ENCODE assay signal across 30 cellular contexts in the genomic region with DNA sequence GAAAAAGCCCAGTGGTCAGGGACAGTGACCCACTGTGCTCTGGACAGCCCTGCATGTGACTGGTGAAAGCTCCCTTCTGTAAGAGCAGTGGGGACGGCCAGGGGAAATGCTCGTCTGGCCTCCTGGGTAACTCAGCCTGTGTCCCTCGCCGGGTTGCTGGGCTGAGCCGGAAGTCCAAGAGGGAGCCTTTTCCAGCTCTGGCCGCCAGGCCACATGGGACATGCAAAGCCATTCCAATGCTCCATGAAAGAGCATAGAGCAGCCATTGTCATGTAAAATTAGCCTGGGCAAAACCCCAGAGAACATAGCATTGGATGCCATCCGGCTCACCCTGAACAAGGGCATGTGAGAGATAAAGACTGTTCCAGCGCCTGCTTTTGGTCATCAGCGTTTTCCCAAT.
DNase-seq lines count a peak whose midpoint lies in the region; ATAC-seq, FAIRE-seq and TF ChIP-seq lines count a peak whose summit lies in the region.
"Had no signal": no experiment of that assay in that cellular context is flagged by ENCODE, and none has a peak within 500 bp of the region (broad histone marks: within the 10 kb centered on the region; RNA-seq: fewer than 3 reads in every experiment).

No MANE protein-coding gene starts in this region.

- peaks cover 6% of the 10 kb centered on the region for H3K4me1 Mint-ChIP-seq in activated naive CD4-positive, alpha-beta T cell treated with anti-CD3 and anti-CD28 coated beads, Interleukin-2, amount 10 ng/mL, durations not matched to agents 7 days and 5 days
- H3K4me1 Mint-ChIP-seq in T-helper 17 cell = no peaks in the 10 kb centered on the region

- no peak overlapping the region for H3K27ac ChIP-seq in K562 (ENCODE audit: extremely low read depth, low read depth, low read length)
- peak overlapping the region; percentile 48 to 81 (median 57) for H3K27ac ChIP-seq in heart left ventricle
- peak overlapping the region; percentile 17 for H3K27ac ChIP-seq in layer of hippocampus (ENCODE audit: low read depth, low read length)
- H3K27ac ChIP-seq in substantia nigra (ENCODE audit: low read depth, low read length, poor library complexity, severe bottlenecking) = peak overlapping the region; percentile 63
- H3K27ac ChIP-seq: BLaER1, Peyer's patch, psoas muscle, upper lobe of right lung had no signal

- H3K9ac ChIP-seq in K562 (ENCODE audit: insufficient read depth in 1 of 2, low read depth in 2 of 2, low read length in 2 of 2) = no peak overlapping the region
- H3K9ac ChIP-seq: BLaER1 had no signal

- H3K27ac Mint-ChIP-seq in activated naive CD4-positive, alpha-beta T cell treated with anti-CD3 and anti-CD28 coated beads, Interleukin-2, amount 10 ng/mL, durations not matched to agents 7 days and 5 days = no peak overlapping the region
- H3K27ac Mint-ChIP-seq in T-helper 17 cell = no peak overlapping the region
- H3K27ac Mint-ChIP-seq: activated naive CD4-positive, alpha-beta T cell treated with anti-CD3 and anti-CD28 coated beads, Interleukin-2, amount 50 U/mL, for 72 hours; stimulated activated memory B cell treated with anti-CD40 and anti-IgM and Interleukin-4, amounts not matched to agents 10 μg/mL and 1 μg/mL and 100 μg/mL, for 72 hours had no signal

- no peak overlapping the region for H3K4me3 Mint-ChIP-seq in activated naive CD4-positive, alpha-beta T cell treated with anti-CD3 and anti-CD28 coated beads, Interleukin-2, amount 10 ng/mL, durations not matched to agents 7 days and 5 days
- H3K4me3 Mint-ChIP-seq in T-helper 17 cell = no peak overlapping the region
- H3K4me3 Mint-ChIP-seq: stimulated activated memory B cell treated with anti-CD40 and anti-IgM and Interleukin-4, amounts not matched to agents 10 μg/mL and 1 μg/mL and 100 μg/mL, for 72 hours had no signal

- H3K36me3 Mint-ChIP-seq in activated naive CD4-positive, alpha-beta T cell treated with anti-CD3 and anti-CD28 coated beads, Interleukin-2, amount 10 ng/mL, durations not matched to agents 7 days and 5 days = no peaks in the 10 kb centered on the region
- H3K36me3 Mint-ChIP-seq in T-helper 17 cell (ENCODE audit: low read depth) = no peaks in the 10 kb centered on the region
- H3K36me3 Mint-ChIP-seq: stimulated activated memory B cell treated with anti-CD40 and anti-IgM and Interleukin-4, amounts not matched to agents 10 μg/mL and 1 μg/mL and 100 μg/mL, for 72 hours had no signal

- H3K27me3 ChIP-seq in K562 (ENCODE audit: control insufficient read depth in 2 of 2, insufficient read depth in 2 of 2, low read length in 2 of 2) (no peaks in the 10 kb centered on the region; a peak in 2 of 5 replicates), heart left ventricle (no peaks in the 10 kb centered on the region), layer of hippocampus (ENCODE audit: control insufficient read depth, insufficient read depth, low read length) (no peaks in the 10 kb centered on the region)
- H3K27me3 ChIP-seq: BLaER1, Peyer's patch, upper lobe of right lung had no signal

- 0 out of 2 replicates have a peak overlapping the region, but pooled peaks have one; percentile 9 for H2AFZ ChIP-seq in K562 (ENCODE audit: low read depth, low read length)

- peaks cover 62% of the 10 kb centered on the region for H3K27me3 Mint-ChIP-seq in activated naive CD4-positive, alpha-beta T cell treated with anti-CD3 and anti-CD28 coated beads, Interleukin-2, amount 10 ng/mL, durations not matched to agents 7 days and 5 days
- no peaks in the 10 kb centered on the region for H3K27me3 Mint-ChIP-seq in T-helper 17 cell

- H3K4me3 ChIP-seq in K562 = no peak overlapping the region
- no peak overlapping the region for H3K4me3 ChIP-seq in heart left ventricle
- H3K4me3 ChIP-seq: BLaER1, Peyer's patch, psoas muscle, upper lobe of right lung had no signal

- CTCF ChIA-PET in K562 (lab: Yijun Ruan, JAX; ENCODE audit: low intra/inter-chr PET ratio) = no interaction called here
- CTCF ChIA-PET in activated naive CD4-positive, alpha-beta T cell treated with anti-CD3 and anti-CD28 coated beads, Interleukin-2, amount 10 ng/mL, durations not matched to agents 7 days and 5 days (lab: Charles Lee) = interaction anchor here (1.2 kb wide), 1 partner anchor 10 kb away, joined by 3 read pairs; no protein-coding TSS in a partner anchor

- no peak for TF ChIP-seq EP300 in K562 (IDR thresholded peaks at IDR 0.05; ENCODE audit: low read length)

- WGBS in K562 (ENCODE audit: insufficient coverage, low coverage, missing lambda C conversion rate) = 18% methylated on average over 7 of the region's 9 CpGs
- WGBS in heart left ventricle, 4 donors = 47 to 59% (median 53%) methylated on average over 4 to 9 of the region's 9 CpGs

- no peak for TF ChIP-seq POLR2A in K562 (conservative IDR thresholded peaks at IDR 0.05)
- no peak for TF ChIP-seq POLR2A in heart left ventricle (IDR thresholded peaks at IDR 0.05)

- H3K9me1 ChIP-seq in K562 (ENCODE audit: control insufficient read depth, insufficient read depth, low read length) = no peaks in the 10 kb centered on the region

- H3K36me3 ChIP-seq in K562 (ENCODE audit: control insufficient read depth, insufficient read depth, low read length) = no peaks in the 10 kb centered on the region
- H3K36me3 ChIP-seq in heart left ventricle = no peaks in the 10 kb centered on the region
- H3K36me3 ChIP-seq: BLaER1, Peyer's patch, upper lobe of right lung had no signal

- no peaks in the 10 kb centered on the region for H3K9me3 Mint-ChIP-seq in activated naive CD4-positive, alpha-beta T cell treated with anti-CD3 and anti-CD28 coated beads, Interleukin-2, amount 10 ng/mL, durations not matched to agents 7 days and 5 days
- H3K9me3 Mint-ChIP-seq: activated naive CD4-positive, alpha-beta T cell treated with anti-CD3 and anti-CD28 coated beads, Interleukin-2, amount 50 U/mL, for 72 hours; stimulated activated memory B cell treated with anti-CD40 and anti-IgM and Interleukin-4, amounts not matched to agents 10 μg/mL and 1 μg/mL and 100 μg/mL, for 72 hours had no signal

- H3K4me2 ChIP-seq in K562 (ENCODE audit: insufficient read depth, low read length) = no peak overlapping the region
- H3K4me2 ChIP-seq: BLaER1 had no signal

- ATAC-seq in K562 (no peak; the same call in 2 of the 3 replicates), heart left ventricle (peak; percentile 74 to 89 (median 82)), GM19035 (IDR thresholded peaks at IDR 0.05; ENCODE audit: unreplicated experiment) (no peak), T-helper 17 cell (no peak), HG03108 (IDR thresholded peaks at IDR 0.05; ENCODE audit: unreplicated experiment) (no peak)
- ATAC-seq: activated naive CD4-positive, alpha-beta T cell treated with anti-CD3 and anti-CD28 coated beads, Interleukin-2, amount 50 U/mL, for 72 hours; psoas muscle; stimulated activated memory B cell treated with anti-CD40 and anti-IgM and Interleukin-4, amounts not matched to agents 10 μg/mL and 1 μg/mL and 100 μg/mL, for 72 hours; upper lobe of right lung had no signal

- TF ChIP-seq RAD21 in K562 (CRISPR knock-in tag; conservative IDR thresholded peaks at IDR 0.05 in 1 of 2, IDR thresholded peaks at IDR 0.05 in 1 of 2) = no peak

- no peaks in the 10 kb centered on the region for H4K20me1 ChIP-seq in K562 (replicated peaks; ENCODE audit: control insufficient read depth, insufficient read depth, low read length)
- H4K20me1 ChIP-seq: BLaER1 had no signal

- FAIRE-seq in K562 (lab: Jason Lieb, UNC) = no peak
- FAIRE-seq: GM12891 had no signal

- H3K4me1 ChIP-seq in K562 (replicated peaks in 1 of 2; ENCODE audit: control insufficient read depth in 2 of 2, insufficient read depth in 2 of 2, low read length in 2 of 2) (no peaks in the 10 kb centered on the region), heart left ventricle (peaks cover 0 to 20% (median 9%) of the 10 kb centered on the region in 12 donors)
- H3K4me1 ChIP-seq: Peyer's patch, psoas muscle had no signal

- no peaks in the 10 kb centered on the region for H3K79me2 ChIP-seq in K562 (ENCODE audit: control insufficient read depth, insufficient read depth, low read length)

- H3K9me3 ChIP-seq in K562 (replicated peaks; ENCODE audit: control insufficient read depth, insufficient read depth, low read depth, low read length) = no peaks in the 10 kb centered on the region
- H3K9me3 ChIP-seq in heart left ventricle = no peaks in the 10 kb centered on the region
- no peaks in the 10 kb centered on the region for H3K9me3 ChIP-seq in T-helper 17 cell (ENCODE audit: control insufficient read depth, low read length, poor library complexity, severe bottlenecking)
- H3K9me3 ChIP-seq: BLaER1, Peyer's patch, psoas muscle, upper lobe of right lung had no signal

- intact Hi-C loops in K562 (cut with micrococcal nuclease) (no loop called here), heart left ventricle (cut with DNase I) (no loop called here)

- BruUV-seq in K562 (replicated peaks; lab: Mats Ljungman, UMichigan) = no TSS peak

- in situ Hi-C loops in K562 (cut with MboI) = no loop called here

- DNase-seq in K562 (ENCODE audit: extremely low read depth in 1 of 4, low spot score in 3 of 4) = no peak
- DNase-seq in heart left ventricle = peak in 4 of 5 donors; percentile 36 to 72 (median 64)
- peak in 45 of 49 donors; percentile 6 to 79 (median 55) for DNase-seq in substantia nigra (lab: John Stamatoyannopoulos, UW)
- no peak for DNase-seq in activated naive CD4-positive, alpha-beta T cell treated with anti-CD3 and anti-CD28 coated beads, Interleukin-2, amount 10 ng/mL, durations not matched to agents 7 days and 5 days
- no peak for DNase-seq in T-helper 17 cell
- DNase-seq: activated CD4-positive, alpha-beta T cell treated with anti-CD3 and anti-CD28 coated beads for 48 hours; activated CD8-positive, alpha-beta memory T cell treated with anti-CD3 and anti-CD28 coated beads for 24 hours; aorta; cortex of kidney; DMS153; erythroblast; glutamatergic neuron; H7; Kasumi-1; mesenchymal stem cell; NCI-H1417; NCI-H2081 treated with DMSO at 0.1 percent for 48 hours; NCI-H345; Peyer's patch; psoas muscle; SIG-M5; T1000; upper lobe of right lung had no signal

- TF ChIP-seq CTCF in K562 (IDR thresholded peaks at IDR 0.05 in 2 of 3, conservative IDR thresholded peaks at IDR 0.05 in 1 of 3; ENCODE audit: insufficient read depth in 2 of 3, low read depth in 1 of 3, low read length in 3 of 3) (no peak), heart left ventricle (IDR thresholded peaks at IDR 0.05) (peak in 1 of 12 donors; percentile 14)

- POLR2A ChIA-PET in K562 (lab: Yijun Ruan, JAX) = no interaction called here

TF ChIP-seq in K562, 482 proteins besides CTCF, POLR2A, EP300 and RAD21 (continues in another document):
- no peak for TF ChIP-seq HSF4 (CRISPR knock-in tag; IDR thresholded peaks at IDR 0.05; ENCODE audit: borderline replicate concordance)
- TF ChIP-seq GATAD2B (IDR thresholded peaks at IDR 0.05; ENCODE audit: borderline replicate concordance) = no peak
- no peak for TF ChIP-seq MTF1 (CRISPR knock-in tag; IDR thresholded peaks at IDR 0.05; ENCODE audit: borderline replicate concordance)
- TF ChIP-seq BACH1 (tag; IDR thresholded peaks at IDR 0.05) = no peak
- no peak for TF ChIP-seq SREBF1 (IDR thresholded peaks at IDR 0.05; ENCODE audit: borderline replicate concordance, low read depth, low read length)

Comparison
In these comparisons a context has a peak if more than half of its experiments do, and no peak if none do; other contexts are left out.
1. ATAC-seq: peak in heart left ventricle (4 of 4); none in K562 (single experiment), GM19035 (single experiment), T-helper 17 cell (single experiment) and HG03108 (single experiment).
2. DNase-seq: peak in heart left ventricle (4 of 5) and substantia nigra (45 of 49); none in K562 (0 of 4), activated naive CD4-positive, alpha-beta T cell treated with anti-CD3 and anti-CD28 coated beads, Interleukin-2, amount 10 ng/mL, durations not matched to agents 7 days and 5 days (single experiment) and T-helper 17 cell (0 of 3).